Comparison of ENCODE assay signal across 29 cellular contexts in genomic region chr20:19749537-19749936, GRCh38. TPM values are rescaled to one million over a fixed set of nuclear protein-coding genes. Genes with fewer than 3 reads are reported as not detected.
"Had no signal": no experiment of that assay in that cellular context is flagged by ENCODE, and none has a peak within 500 bp of the region (broad histone marks: within the 10 kb centered on the region; RNA-seq: fewer than 3 reads in every experiment).

No MANE protein-coding gene starts in this region.

- ATAC-seq: activated CD4-positive, CD25-positive, alpha-beta regulatory T cell treated with anti-CD3 and anti-CD28 coated beads, Interleukin-2, amount 50 U/mL, for 24 hours; left colon; naive thymus-derived CD8-positive, alpha-beta T cell; stimulated activated naive B cell treated with anti-CD40 and anti-IgM and Interleukin-4, amounts not matched to agents 10 μg/mL and 1 μg/mL and 100 μg/mL, for 72 hours had no signal

- H3K4me3 Mint-ChIP-seq: activated CD4-positive, alpha-beta memory T cell treated with anti-CD3 and anti-CD28 coated beads for 36 hours; activated CD4-positive, alpha-beta T cell treated with anti-CD3 and anti-CD28 coated beads, Interleukin-2, amount 10 ng/mL, durations not matched to agents 24 days and 14 days; activated naive CD4-positive, alpha-beta T cell treated with anti-CD3 and anti-CD28 coated beads, Interleukin-2, amount 10 ng/mL, durations not matched to agents 7 days and 5 days; activated naive CD8-positive, alpha-beta T cell treated with anti-CD3 and anti-CD28 coated beads, Interleukin-2, amount 10 ng/mL, durations not matched to agents 7 days and 5 days; activated T-cell treated with anti-CD3 and anti-CD28 coated beads, Interleukin-2, amount 50 U/mL, for 24 hours; dendritic cell treated with granulocyte-macrophage colony-stimulating factor and Interleukin-4, amounts not matched to agents 40 ng/mL and 50 ng/mL, for 4 days; endodermal cell; memory B cell; naive thymus-derived CD8-positive, alpha-beta T cell; neural progenitor cell; stimulated activated naive B cell treated with anti-CD40 and anti-IgM and Interleukin-4, amounts not matched to agents 10 μg/mL and 1 μg/mL and 100 μg/mL, for 72 hours; T-helper 2 cell treated with Interferon-gamma antibody and Interleukin-4, amounts not matched to agents 5 μg/mL and 100 μg/mL, for 36 hours had no signal

- H3K27me3 Mint-ChIP-seq: activated CD4-positive, alpha-beta T cell treated with anti-CD3 and anti-CD28 coated beads, Interleukin-2, amount 10 ng/mL, durations not matched to agents 24 days and 14 days; activated naive CD4-positive, alpha-beta T cell treated with anti-CD3 and anti-CD28 coated beads, Interleukin-2, amount 10 ng/mL, durations not matched to agents 7 days and 5 days; dendritic cell treated with granulocyte-macrophage colony-stimulating factor and Interleukin-4, amounts not matched to agents 40 ng/mL and 50 ng/mL, for 4 days had no signal

- H3K27me3 ChIP-seq: ascending aorta, brain microvascular endothelial cell, neural progenitor cell, right atrium auricular region, stomach, tibial artery had no signal

- H3K4me1 Mint-ChIP-seq: activated CD4-positive, alpha-beta T cell treated with anti-CD3 and anti-CD28 coated beads, Interleukin-2, amount 10 ng/mL, durations not matched to agents 24 days and 14 days; activated naive CD4-positive, alpha-beta T cell treated with anti-CD3 and anti-CD28 coated beads, Interleukin-2, amount 10 ng/mL, durations not matched to agents 7 days and 5 days; activated naive CD8-positive, alpha-beta T cell treated with anti-CD3 and anti-CD28 coated beads, Interleukin-2, amount 10 ng/mL, durations not matched to agents 7 days and 5 days had no signal

- H3K27ac Mint-ChIP-seq: activated CD4-positive, alpha-beta memory T cell treated with anti-CD3 and anti-CD28 coated beads for 36 hours; activated CD4-positive, alpha-beta T cell treated with anti-CD3 and anti-CD28 coated beads, Interleukin-2, amount 10 ng/mL, durations not matched to agents 24 days and 14 days; activated naive CD4-positive, alpha-beta T cell treated with anti-CD3 and anti-CD28 coated beads, Interleukin-2, amount 10 ng/mL, durations not matched to agents 7 days and 5 days; activated naive CD8-positive, alpha-beta T cell treated with anti-CD3 and anti-CD28 coated beads, Interleukin-2, amount 10 ng/mL, durations not matched to agents 7 days and 5 days; activated T-cell treated with anti-CD3 and anti-CD28 coated beads, Interleukin-2, amount 50 U/mL, for 24 hours; endodermal cell; memory B cell; naive thymus-derived CD8-positive, alpha-beta T cell; neural progenitor cell; stimulated activated naive B cell treated with anti-CD40 and anti-IgM and Interleukin-4, amounts not matched to agents 10 μg/mL and 1 μg/mL and 100 μg/mL, for 72 hours; T-helper 2 cell treated with Interferon-gamma antibody and Interleukin-4, amounts not matched to agents 5 μg/mL and 100 μg/mL, for 36 hours had no signal

- DNase-seq: activated CD4-positive, alpha-beta memory T cell treated with anti-CD3 and anti-CD28 coated beads for 36 hours; activated CD4-positive, alpha-beta T cell treated with anti-CD3 and anti-CD28 coated beads, Interleukin-2, amount 10 ng/mL, durations not matched to agents 24 days and 14 days; activated CD8-positive, alpha-beta memory T cell treated with anti-CD3 and anti-CD28 coated beads, Interleukin-2, amount 50 U/mL, for 48 hours; activated gamma-delta T cell; activated naive CD4-positive, alpha-beta T cell treated with anti-CD3 and anti-CD28 coated beads, Interleukin-2, amount 10 ng/mL, durations not matched to agents 7 days and 5 days; activated naive CD8-positive, alpha-beta T cell treated with anti-CD3 and anti-CD28 coated beads, Interleukin-2, amount 10 ng/mL, durations not matched to agents 7 days and 5 days; activated T-cell treated with anti-CD3 and anti-CD28 coated beads, Interleukin-2, amount 50 U/mL, for 24 hours; brain microvascular endothelial cell; caudate nucleus; endodermal cell; left colon; midbrain; naive thymus-derived CD8-positive, alpha-beta T cell; occipital lobe; stimulated activated CD4-positive, alpha-beta T cell treated with anti-CD3 and anti-CD28 coated beads, Interleukin-15, amount 100 ng/mL, for 24 hours; stimulated activated CD4-positive, alpha-beta T cell treated with anti-CD3 and anti-CD28 coated beads, Interleukin-2, amount 100 ng/mL, for 24 hours; stimulated activated naive B cell treated with anti-CD40 and anti-IgM and Interleukin-4, amounts not matched to agents 10 μg/mL and 1 μg/mL and 100 μg/mL, for 72 hours; stomach; T-helper 1 cell; tibial artery had no signal

- H3K4me3 ChIP-seq: ascending aorta, neural progenitor cell, right atrium auricular region, stomach, tibial artery had no signal

- H3K4me2 ChIP-seq: neural progenitor cell had no signal

- H3K9me3 ChIP-seq: ascending aorta had no signal

- H3K9ac ChIP-seq: neural progenitor cell had no signal

- H3K36me3 Mint-ChIP-seq: activated CD4-positive, alpha-beta memory T cell treated with anti-CD3 and anti-CD28 coated beads for 36 hours; activated naive CD4-positive, alpha-beta T cell treated with anti-CD3 and anti-CD28 coated beads, Interleukin-2, amount 10 ng/mL, durations not matched to agents 7 days and 5 days; activated naive CD8-positive, alpha-beta T cell treated with anti-CD3 and anti-CD28 coated beads, Interleukin-2, amount 10 ng/mL, durations not matched to agents 7 days and 5 days; naive thymus-derived CD8-positive, alpha-beta T cell; neural progenitor cell had no signal

- FAIRE-seq: frontal cortex, keratinocyte had no signal

- H2AFZ ChIP-seq: neural progenitor cell had no signal

- H3K27ac ChIP-seq: ascending aorta, brain microvascular endothelial cell, neural progenitor cell, right atrium auricular region, tibial artery had no signal

- H3K36me3 ChIP-seq: ascending aorta, brain microvascular endothelial cell, neural progenitor cell, right atrium auricular region, stomach, tibial artery had no signal

- H3K9me3 Mint-ChIP-seq: activated CD4-positive, alpha-beta T cell treated with anti-CD3 and anti-CD28 coated beads, Interleukin-2, amount 10 ng/mL, durations not matched to agents 24 days and 14 days; activated naive CD4-positive, alpha-beta T cell treated with anti-CD3 and anti-CD28 coated beads, Interleukin-2, amount 10 ng/mL, durations not matched to agents 7 days and 5 days had no signal

- H3K4me1 ChIP-seq: neural progenitor cell, right atrium auricular region had no signal

RNA-seq across cellular contexts. Expression of gene RIN2, which starts 8.5 kb away (rescaled TPM):
- total RNA-seq: activated CD4-positive, alpha-beta memory T cell treated with anti-CD3 and anti-CD28 coated beads for 36 hours; activated CD4-positive, alpha-beta T cell treated with anti-CD3 and anti-CD28 coated beads, Interleukin-2, amount 10 ng/mL, durations not matched to agents 24 days and 14 days had no signal
- polyA plus RNA-seq: naive thymus-derived CD8-positive, alpha-beta T cell had no signal
